Comparison of ENCODE assay signal across 12 cellular contexts in genomic region chr20:17634666-17635319, GRCh38. TPM values are rescaled to one million over a fixed set of nuclear protein-coding genes. Genes with fewer than 3 reads are reported as not detected.
DNase-seq lines count a peak whose midpoint lies in the region; ATAC-seq and TF ChIP-seq lines count a peak whose summit lies in the region.
"Had no signal": no experiment of that assay in that cellular context is flagged by ENCODE, and none has a peak within 500 bp of the region (broad histone marks: within the 10 kb centered on the region; RNA-seq: fewer than 3 reads in every experiment).

No MANE protein-coding gene starts in this region.

- peak; percentile 92 to 93 for ATAC-seq in naive B cell (ENCODE audit: low read depth in 2 of 2)
- no peak for ATAC-seq in GM23338
- no peak for ATAC-seq in HG02973 (IDR thresholded peaks at IDR 0.05; ENCODE audit: unreplicated experiment)
- ATAC-seq: activated CD8-positive, alpha-beta T cell treated with anti-CD3 and anti-CD28 coated beads for 36 hours; activated naive CD4-positive, alpha-beta T cell treated with anti-CD3 and anti-CD28 coated beads, Interleukin-2, amount 50 U/mL, for 72 hours had no signal

- H3K9me3 Mint-ChIP-seq in glutamatergic neuron (ENCODE audit: unreplicated experiment) (peaks cover 24% of the 10 kb centered on the region), naive B cell (no peaks in the 10 kb centered on the region), GM23338 (no peaks in the 10 kb centered on the region; the same call in 2 of the 3 replicates)
- H3K9me3 Mint-ChIP-seq: activated CD8-positive, alpha-beta T cell treated with anti-CD3 and anti-CD28 coated beads for 36 hours; activated naive CD4-positive, alpha-beta T cell treated with anti-CD3 and anti-CD28 coated beads, Interleukin-2, amount 50 U/mL, for 72 hours had no signal

- TF ChIP-seq CTCF in Peyer's patch (IDR thresholded peaks at IDR 0.05): no peak
- no peak for TF ChIP-seq CTCF in glutamatergic neuron (IDR thresholded peaks at IDR 0.05; ENCODE audit: partially characterized antibody, unreplicated experiment)
- no peak for TF ChIP-seq CTCF in thyroid gland (IDR thresholded peaks at IDR 0.05)
- TF ChIP-seq CTCF in GM23338 (conservative IDR thresholded peaks at IDR 0.05; ENCODE audit: low read depth in 2 of 2): no peak

- H4K20me1 ChIP-seq in GM23338 (replicated peaks; ENCODE audit: insufficient read depth): no peaks in the 10 kb centered on the region

- peaks cover 4% of the 10 kb centered on the region for H3K36me3 Mint-ChIP-seq in glutamatergic neuron (ENCODE audit: unreplicated experiment)
- peaks cover 0 to 14% of the 10 kb centered on the region in 2 donors for H3K36me3 Mint-ChIP-seq in naive B cell
- H3K36me3 Mint-ChIP-seq in GM23338 (ENCODE audit: low read depth): peaks cover 59% of the 10 kb centered on the region
- H3K36me3 Mint-ChIP-seq: activated naive CD4-positive, alpha-beta T cell treated with anti-CD3 and anti-CD28 coated beads, Interleukin-2, amount 50 U/mL, for 72 hours had no signal

- H3K27ac Mint-ChIP-seq in glutamatergic neuron (ENCODE audit: unreplicated experiment): peak overlapping the region; percentile 98
- H3K27ac Mint-ChIP-seq in naive B cell: peak overlapping the region in 3 of 6 donors; percentile 53 to 83 (median 70)
- H3K27ac Mint-ChIP-seq in GM23338: no peak overlapping the region
- H3K27ac Mint-ChIP-seq: activated CD8-positive, alpha-beta T cell treated with anti-CD3 and anti-CD28 coated beads for 36 hours had no signal

- H3F3A ChIP-seq in GM23338 (replicated peaks; ENCODE audit: low read depth): no peaks in the 10 kb centered on the region

- H3K27me3 Mint-ChIP-seq in glutamatergic neuron (ENCODE audit: unreplicated experiment) (peaks cover 20% of the 10 kb centered on the region), naive B cell (no peaks in the 10 kb centered on the region), GM23338 (ENCODE audit: insufficient read depth, low read depth, poor library complexity) (peaks cover 14% of the 10 kb centered on the region)
- H3K27me3 Mint-ChIP-seq: activated CD8-positive, alpha-beta T cell treated with anti-CD3 and anti-CD28 coated beads for 36 hours had no signal

- H3K4me1 Mint-ChIP-seq in glutamatergic neuron (ENCODE audit: low read depth, unreplicated experiment) (peaks cover 49% of the 10 kb centered on the region), naive B cell (peaks cover 7 to 17% (median 12%) of the 10 kb centered on the region in 3 donors), GM23338 (peaks cover 11% of the 10 kb centered on the region; the same call in 2 of the 3 replicates)

- peak overlapping the region; percentile 7 to 59 (median 25) for H3K27ac ChIP-seq in Peyer's patch
- peak overlapping the region; percentile 52 to 76 (median 60) for H3K27ac ChIP-seq in thyroid gland
- no peak overlapping the region for H3K27ac ChIP-seq in GM23338 (ENCODE audit: low read depth)

- H3K4me3 ChIP-seq in Peyer's patch (no peak overlapping the region), thyroid gland (replicated peaks in 1 of 3) (no peak overlapping the region), GM23338 (no peak overlapping the region)

- H3K9me2 ChIP-seq in GM23338 (ENCODE audit: insufficient read depth): no peaks in the 10 kb centered on the region

- 72 to 79% methylated on average over 12 to 13 of the region's 13 CpGs for WGBS in thyroid gland, 2 donors

- H3K4me2 ChIP-seq in GM23338: no peak overlapping the region

- no peaks in the 10 kb centered on the region for H3K9me3 ChIP-seq in Peyer's patch
- no peaks in the 10 kb centered on the region for H3K9me3 ChIP-seq in thyroid gland

- H3K36me3 ChIP-seq in Peyer's patch (peaks cover 0 to 98% (median 0%) of the 10 kb centered on the region in 3 donors), thyroid gland (peaks cover 62% of the 10 kb centered on the region in 2 donors), GM23338 (ENCODE audit: insufficient read depth) (peaks cover 8% of the 10 kb centered on the region; the same call in 1 of the 2 replicates)

- H3K27me3 ChIP-seq in Peyer's patch (no peaks in the 10 kb centered on the region), thyroid gland (no peaks in the 10 kb centered on the region), GM23338 (ENCODE audit: insufficient read depth) (no peaks in the 10 kb centered on the region)

- 0 out of 2 replicates have a peak, but pooled peaks cover 5% of the 10 kb centered on the region for H3K79me2 ChIP-seq in GM23338 (replicated peaks; ENCODE audit: insufficient read depth)

- H3K4me1 ChIP-seq in Peyer's patch: peaks cover 0 to 14% (median 0%) of the 10 kb centered on the region in 4 donors
- peaks cover 35 to 50% of the 10 kb centered on the region in 2 donors for H3K4me1 ChIP-seq in thyroid gland
- no peaks in the 10 kb centered on the region for H3K4me1 ChIP-seq in GM23338 (ENCODE audit: insufficient read depth)

- DNase-seq in Peyer's patch (no peak), glutamatergic neuron (no peak), naive B cell (peak; percentile 46), thyroid gland (no peak), GM23338 (ENCODE audit: low spot score) (no peak), NCI-H510A (lab: John Stamatoyannopoulos, UW) (no peak)
- no peak for DNase-seq in activated naive CD4-positive, alpha-beta T cell treated with anti-CD3 and anti-CD28 coated beads, Interleukin-2, amount 50 U/mL, for 16 hours
- DNase-seq: activated CD8-positive, alpha-beta T cell treated with anti-CD3 and anti-CD28 coated beads for 36 hours; dermis blood vessel endothelial cell; NCI-H2081 treated with DMSO at 0.1 percent for 48 hours had no signal

- intact Hi-C loops in thyroid gland (cut with DNase I): no loop called here

- peak overlapping the region; percentile 30 for H3K4me3 Mint-ChIP-seq in glutamatergic neuron (ENCODE audit: unreplicated experiment)
- H3K4me3 Mint-ChIP-seq in naive B cell: peak overlapping the region in 3 of 8 donors; percentile 24 to 62 (median 30)
- H3K4me3 Mint-ChIP-seq in GM23338: no peak overlapping the region
- H3K4me3 Mint-ChIP-seq: activated CD8-positive, alpha-beta T cell treated with anti-CD3 and anti-CD28 coated beads for 36 hours had no signal

- TF ChIP-seq POLR2A in Peyer's patch (IDR thresholded peaks at IDR 0.05) (no peak), thyroid gland (IDR thresholded peaks at IDR 0.05) (no peak)

- H2AFZ ChIP-seq in GM23338: no peak overlapping the region

TF ChIP-seq in GM23338, 12 proteins besides CTCF, POLR2A, EP300 and RAD21 (continues in another document):
- no peak for TF ChIP-seq ZNF114 (CRISPR knock-in tag; IDR thresholded peaks at IDR 0.05)

RNA-seq across cellular contexts. Expression of gene RRBP1, which starts 47.2 kb away (rescaled TPM):
- total RNA-seq in Peyer's patch (100 to 1,000 TPM; 169 to 328 (median 249) TPM), glutamatergic neuron (ENCODE audit: unreplicated experiment) (63.3 TPM), thyroid gland (100 to 1,000 TPM; 149 to 287 (median 221) TPM)
- polyA plus RNA-seq in naive B cell (ENCODE audit: low read depth in 6 of 6) (10 to 100 TPM in 1 of 6 donors, 1 to 10 TPM in 4, under 1 TPM in 1; 1.00 to 12.2 (median 2.1) TPM), GM23338 (2016; fragmentation: Nextera tagmentation; extraction: Ambion mirVana) (113 and 125 TPM in 2 replicates)
- total RNA-seq in GM23338 (2014; rRNA removed; shearing (Covaris generic)): 105 and 109 TPM in 2 replicates

Comparison
In these comparisons a context has a peak if more than half of its experiments do, and no peak if none do; other contexts are left out.
1. ATAC-seq: peak in naive B cell (2 of 2); none in GM23338 (single experiment) and HG02973 (single experiment).